32 cellular contexts compared by ENCODE assay signal in the genomic region with DNA sequence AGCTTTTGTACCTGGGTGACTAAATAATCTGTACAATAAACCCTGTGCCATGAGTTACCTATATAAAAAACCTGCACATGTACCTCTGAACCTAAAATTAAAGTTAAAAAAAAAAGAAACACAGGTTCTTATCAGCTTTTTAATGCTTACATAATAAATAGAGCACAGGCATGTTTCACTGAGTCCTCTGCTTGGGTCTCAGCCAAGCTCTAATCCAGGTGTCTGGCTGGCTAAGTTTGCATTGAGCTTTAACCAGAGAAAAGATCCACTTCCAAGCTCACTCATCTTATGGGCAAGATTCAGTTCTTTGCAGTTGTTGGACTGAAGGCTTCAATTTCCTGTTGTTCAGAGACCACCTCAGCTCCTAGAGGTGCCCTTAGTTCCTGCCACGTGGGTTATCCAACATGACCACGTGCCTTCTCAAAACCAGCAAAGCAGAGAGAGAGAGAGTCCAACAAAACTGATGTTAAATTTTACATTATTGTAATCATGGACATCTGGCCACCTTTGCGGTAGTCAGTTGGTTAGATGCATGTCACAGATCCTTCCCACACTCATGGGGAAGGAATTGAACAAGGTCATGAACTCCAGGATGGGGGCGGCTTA.
"Had no signal": no experiment of that assay in that cellular context is flagged by ENCODE, and none has a peak within 500 bp of the region (broad histone marks: within the 10 kb centered on the region; RNA-seq: fewer than 3 reads in every experiment).

No MANE protein-coding gene starts in this region.

- FAIRE-seq: TTC549 had no signal

- H3K4me2 ChIP-seq: PC-9 had no signal

- H3K4me1 Mint-ChIP-seq: activated CD4-positive, alpha-beta T cell treated with anti-CD3 and anti-CD28 coated beads for 36 hours; activated CD4-positive, alpha-beta T cell treated with anti-CD3 and anti-CD28 coated beads, Interleukin-2, amount 10 ng/mL, durations not matched to agents 7 days and 5 days; activated naive CD4-positive, alpha-beta T cell treated with anti-CD3 and anti-CD28 coated beads, Interleukin-2, amount 50 U/mL, for 24 hours; activated naive CD8-positive, alpha-beta T cell treated with anti-CD3 and anti-CD28 coated beads, Interleukin-2, amount 10 ng/mL, durations not matched to agents 7 days and 5 days; WTC11 had no signal

- H3K36me3 ChIP-seq: ascending aorta, breast epithelium, SJCRH30 had no signal

- DNase-seq: activated CD4-positive, alpha-beta memory T cell treated with anti-CD3 and anti-CD28 coated beads for 36 hours; activated CD4-positive, alpha-beta T cell treated with anti-CD3 and anti-CD28 coated beads for 36 hours; activated CD4-positive, alpha-beta T cell treated with anti-CD3 and anti-CD28 coated beads, Interleukin-2, amount 10 ng/mL, durations not matched to agents 7 days and 5 days; activated CD8-positive, alpha-beta memory T cell treated with anti-CD3 and anti-CD28 coated beads for 24 hours; activated gamma-delta T cell; activated naive CD4-positive, alpha-beta T cell treated with Interleukin-2 at 50 U/mL for 16 hours; activated naive CD8-positive, alpha-beta T cell treated with anti-CD3 and anti-CD28 coated beads, Interleukin-2, amount 10 ng/mL, durations not matched to agents 7 days and 5 days; activated T-cell treated with anti-CD3 and anti-CD28 coated beads, Interleukin-2, amount 50 U/mL, for 24 hours; amygdala; cerebellar nuclear complex; Karpas-422; KBM-7; NCI-H1105; NCI-H1417 treated with DMSO at 0.1 percent for 48 hours; NCI-H187 treated with DMSO at 0.1 percent for 48 hours; NCI-H2081; NCI-H226; NCI-H446 treated with DMSO at 0.1 percent for 48 hours; NCI-H524 treated with DMSO at 0.1 percent for 48 hours; PC-9; SHP77; SJCRH30 had no signal

- ATAC-seq: activated CD4-positive, alpha-beta T cell treated with anti-CD3 and anti-CD28 coated beads for 36 hours; activated CD4-positive, CD25-positive, alpha-beta regulatory T cell treated with anti-CD3 and anti-CD28 coated beads, Interleukin-2, amount 50 U/mL, for 24 hours; WTC11 had no signal

- H3K27me3 ChIP-seq: ascending aorta, breast epithelium, SJCRH30 had no signal

- H3K27ac Mint-ChIP-seq: activated CD4-positive, alpha-beta memory T cell treated with anti-CD3 and anti-CD28 coated beads for 36 hours; activated CD4-positive, alpha-beta T cell treated with anti-CD3 and anti-CD28 coated beads for 36 hours; activated CD4-positive, alpha-beta T cell treated with anti-CD3 and anti-CD28 coated beads, Interleukin-2, amount 10 ng/mL, durations not matched to agents 7 days and 5 days; activated naive CD4-positive, alpha-beta T cell treated with anti-CD3 and anti-CD28 coated beads, Interleukin-2, amount 50 U/mL, for 24 hours; activated naive CD8-positive, alpha-beta T cell treated with anti-CD3 and anti-CD28 coated beads, Interleukin-2, amount 10 ng/mL, durations not matched to agents 7 days and 5 days; activated T-cell treated with anti-CD3 and anti-CD28 coated beads, Interleukin-2, amount 50 U/mL, for 24 hours; activated T-helper 2 cell treated with anti-CD3 and anti-CD28 coated beads, Interferon-gamma antibody, Interleukin-2, Interleukin-4, amounts not matched to agents 10 μg/mL and 5 μg/mL and 100 μg/mL, durations not matched to agents 14 hours and 24 hours and 36 hours; T-helper 1 cell treated with Interleukin-12 subunit alpha and Interleukin-12 subunit beta and Interleukin-4 antibody, amounts not matched to agents 30 μg/mL and 1 μg/mL, for 36 hours; T-helper 2 cell treated with Interferon-gamma antibody and Interleukin-4, amounts not matched to agents 5 μg/mL and 100 μg/mL, for 36 hours; WTC11 had no signal

- H3K4me3 Mint-ChIP-seq: activated CD4-positive, alpha-beta memory T cell treated with anti-CD3 and anti-CD28 coated beads for 36 hours; activated CD4-positive, alpha-beta T cell treated with anti-CD3 and anti-CD28 coated beads for 36 hours; activated CD4-positive, alpha-beta T cell treated with anti-CD3 and anti-CD28 coated beads, Interleukin-2, amount 10 ng/mL, durations not matched to agents 7 days and 5 days; activated naive CD4-positive, alpha-beta T cell treated with anti-CD3 and anti-CD28 coated beads, Interleukin-2, amount 50 U/mL, for 24 hours; activated naive CD8-positive, alpha-beta T cell treated with anti-CD3 and anti-CD28 coated beads, Interleukin-2, amount 10 ng/mL, durations not matched to agents 7 days and 5 days; activated T-cell treated with anti-CD3 and anti-CD28 coated beads, Interleukin-2, amount 50 U/mL, for 24 hours; T-helper 1 cell treated with Interleukin-12 subunit alpha and Interleukin-12 subunit beta and Interleukin-4 antibody, amounts not matched to agents 30 μg/mL and 1 μg/mL, for 36 hours; T-helper 2 cell treated with Interferon-gamma antibody and Interleukin-4, amounts not matched to agents 5 μg/mL and 100 μg/mL, for 36 hours; WTC11 had no signal

- H3K4me3 ChIP-seq: ascending aorta, breast epithelium, PC-9, SJCRH30, SK-N-MC had no signal

- H3K36me3 Mint-ChIP-seq: activated naive CD8-positive, alpha-beta T cell treated with anti-CD3 and anti-CD28 coated beads, Interleukin-2, amount 10 ng/mL, durations not matched to agents 7 days and 5 days had no signal

- H3K27ac ChIP-seq: ascending aorta, breast epithelium, PC-9, SJCRH30, SK-N-MC had no signal

- H2AFZ ChIP-seq: PC-9 had no signal

- H3K4me1 ChIP-seq: ascending aorta, breast epithelium, SJCRH30 had no signal
